ENCODE assay signal across 8 cellular contexts in genomic region chr1:162562452-162562828, GRCh38. TPM values are rescaled to one million over a fixed set of nuclear protein-coding genes. Genes with fewer than 3 reads are reported as not detected.
A peak's percentile ranks its signal among the peaks of the same experiment; 100 is the strongest.
DNase-seq lines count a peak whose midpoint lies in the region; ATAC-seq and TF ChIP-seq lines count a peak whose summit lies in the region.

No MANE protein-coding gene starts in this region.

- intact Hi-C loops in lower leg skin (cut with DNase I; ENCODE audit: low total_unique reads) = no loop called here

- H3K4me2 ChIP-seq in MM.1S (ENCODE audit: low read depth, low read length) = peak overlapping the region; percentile 85

- TF ChIP-seq POLR2A in lower leg skin (IDR thresholded peaks at IDR 0.05) = no peak
- no peak for TF ChIP-seq POLR2A in upper lobe of left lung (IDR thresholded peaks at IDR 0.05)

- H3K9ac ChIP-seq in MM.1S (ENCODE audit: low read length) = peak overlapping the region; percentile 79; the same call in 1 of the 2 replicates

- DNase-seq in DMS 273 (lab: John Stamatoyannopoulos, UW; ENCODE audit: unreplicated experiment) (peak; percentile 66), DMS 273 treated with DMSO at 0.1 percent for 48 hours (lab: John Stamatoyannopoulos, UW) (no peak), MM.1S (peak; percentile 11), astrocyte of the hippocampus (ENCODE audit: low read depth, low spot score) (peak; percentile 56), lower leg skin (ENCODE audit: low spot score in 2 of 2) (peak in 1 of 2 donors; percentile 47), upper lobe of left lung (no peak), HuH-7 (ENCODE audit: low spot score) (no peak)

- H3K9me3 ChIP-seq in MM.1S (replicated peaks; ENCODE audit: insufficient read depth, low read length) = no peaks in the 10 kb centered on the region
- H3K9me3 ChIP-seq in upper lobe of left lung = no peaks in the 10 kb centered on the region

- no peaks in the 10 kb centered on the region for H3K27me3 ChIP-seq in MM.1S (replicated peaks; ENCODE audit: insufficient read depth, low read length)
- no peaks in the 10 kb centered on the region for H3K27me3 ChIP-seq in upper lobe of left lung

- H3F3A ChIP-seq in MM.1S (ENCODE audit: insufficient read depth, low read length) = 0 out of 2 replicates have a peak, but pooled peaks cover 3% of the 10 kb centered on the region

- H3K36me3 ChIP-seq in MM.1S (replicated peaks; ENCODE audit: insufficient read depth, low read length) (no peaks in the 10 kb centered on the region; the same call in 1 of the 2 replicates), upper lobe of left lung (peaks cover 0 to 16% (median 2%) of the 10 kb centered on the region in 4 donors)

- ATAC-seq in upper lobe of left lung (ENCODE audit: low FRiP score in 2 of 2) (no peak), HG03139 (IDR thresholded peaks at IDR 0.05; ENCODE audit: unreplicated experiment) (no peak)

- no peaks in the 10 kb centered on the region for H4K20me1 ChIP-seq in MM.1S (ENCODE audit: insufficient read depth, low read length)

- H3K27ac ChIP-seq in MM.1S (ENCODE audit: low read length) = no peak overlapping the region
- H3K27ac ChIP-seq in upper lobe of left lung = peak overlapping the region; percentile 90 to 96 (median 93)

- TF ChIP-seq CTCF in MM.1S (IDR thresholded peaks at IDR 0.05; ENCODE audit: low read length) (no peak), lower leg skin (IDR thresholded peaks at IDR 0.05) (no peak), upper lobe of left lung (IDR thresholded peaks at IDR 0.05) (no peak)

- peaks cover 60% of the 10 kb centered on the region for H3K79me2 ChIP-seq in MM.1S (ENCODE audit: low read length)

- WGBS in lower leg skin, 2 donors = 21 to 22% methylated on average over 5 of the region's 5 CpGs
- WGBS in upper lobe of left lung, 2 donors = 32 to 42% methylated on average over 5 of the region's 5 CpGs

- H3K4me1 ChIP-seq in MM.1S (ENCODE audit: low read length) = peaks cover 17% of the 10 kb centered on the region
- H3K4me1 ChIP-seq in upper lobe of left lung = peaks cover 16 to 24% (median 20%) of the 10 kb centered on the region in 4 donors

- no peaks in the 10 kb centered on the region for H3K9me2 ChIP-seq in MM.1S (replicated peaks; ENCODE audit: insufficient read depth, low read length)

- TF ChIP-seq EP300 in upper lobe of left lung (IDR thresholded peaks at IDR 0.05) = no peak

- H3K4me3 ChIP-seq in MM.1S (ENCODE audit: low read length) (peak overlapping the region; percentile 94), lower leg skin (ENCODE audit: low read depth, poor library complexity, severe bottlenecking) (peak overlapping the region; percentile 64), upper lobe of left lung (peak overlapping the region; percentile 53 to 85 (median 62))

- no peak overlapping the region for H2AFZ ChIP-seq in MM.1S (ENCODE audit: low read length)

RNA-seq across cellular contexts. Expression of gene UAP1, which starts 0.9 kb away (rescaled TPM):
- total RNA-seq in lower leg skin (10 to 100 TPM; 29.6 to 40.0 (median 31.3) TPM), upper lobe of left lung (10 to 100 TPM; 12.6 to 69.0 (median 35.2) TPM)

Comparison
In these comparisons a context has a peak if more than half of its experiments do, and no peak if none do; other contexts are left out.
1. DNase-seq: peak in DMS 273 (single experiment), MM.1S (single experiment) and astrocyte of the hippocampus (single experiment); none in DMS 273 treated with DMSO at 0.1 percent for 48 hours (single experiment), upper lobe of left lung (0 of 2) and HuH-7 (single experiment).
2. Peak in every context shown above with its lines, with median percentiles within 50 percentile points of each other: H3K4me3 ChIP-seq.